Comparison of ENCODE assay signal across 11 cellular contexts in the genomic region with DNA sequence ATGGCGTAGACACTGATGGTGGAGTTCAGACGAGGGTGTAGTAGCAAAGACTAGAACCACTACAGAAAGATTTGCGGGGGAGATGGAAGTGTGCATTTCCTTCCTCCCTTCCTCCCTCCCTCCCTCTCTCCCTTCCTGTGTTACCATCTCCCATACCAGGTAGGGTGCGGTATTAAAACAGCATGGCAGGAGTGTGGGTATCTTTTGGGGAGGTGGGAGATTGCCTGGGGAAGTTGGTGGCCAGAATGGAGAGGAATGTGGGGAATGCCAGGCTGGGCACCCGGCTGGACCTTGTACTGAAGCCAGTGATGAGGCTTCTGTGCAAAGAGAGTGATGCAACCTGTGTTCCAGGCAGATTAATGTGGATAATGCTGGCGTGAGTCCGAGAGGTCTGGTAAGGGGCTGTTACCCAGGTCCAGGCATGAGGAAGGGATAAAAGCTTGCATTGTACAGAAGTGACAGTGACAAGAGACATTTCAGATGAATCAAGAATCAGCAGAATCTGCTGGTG. TPM values are rescaled to one million over a fixed set of nuclear protein-coding genes. Genes with fewer than 3 reads are reported as not detected.
A peak's percentile ranks its signal among the peaks of the same experiment; 100 is the strongest.
DNase-seq lines count a peak whose midpoint lies in the region; ATAC-seq and TF ChIP-seq lines count a peak whose summit lies in the region.
"Had no signal": no experiment of that assay in that cellular context is flagged by ENCODE, and none has a peak within 500 bp of the region (broad histone marks: within the 10 kb centered on the region; RNA-seq: fewer than 3 reads in every experiment).

No MANE protein-coding gene starts in this region.

- peak overlapping the region; percentile 57 for H3K4me3 Mint-ChIP-seq in CD8-positive, alpha-beta T cell

- POLR2A ChIA-PET in CD8-positive, alpha-beta T cell (lab: Charles Lee): interaction anchor here (2.0 kb wide), 1 partner anchor 31 kb away, joined by 25 read pairs; a partner anchor contains a TSS

- H3K27ac ChIP-seq in CD8-positive, alpha-beta T cell (ENCODE audit: low read depth, low read length): no peak overlapping the region
- H3K27ac ChIP-seq in body of pancreas (peak overlapping the region in 1 of 4 donors; percentile 30), neutrophil (peak overlapping the region; percentile 98)

- 53 to 64% methylated on average over 7 of the region's 7 CpGs for whole genome bisulfite sequencing in body of pancreas, 2 donors

- peaks cover 2% of the 10 kb centered on the region for H3K27me3 Mint-ChIP-seq in CD8-positive, alpha-beta T cell (ENCODE audit: low read depth)

- H3K27ac Mint-ChIP-seq in CD8-positive, alpha-beta T cell: peak overlapping the region; percentile 61

- no peaks in the 10 kb centered on the region for H3K36me3 Mint-ChIP-seq in CD8-positive, alpha-beta T cell

- in situ Hi-C loops in KBM-7 (cut with MboI; ENCODE audit: low pct_unique_long_range_greater_than_20kb, low sequenced_read_pairs): no loop called here

- no peaks in the 10 kb centered on the region for H3K27me3 ChIP-seq in CD8-positive, alpha-beta T cell (ENCODE audit: insufficient read depth, low read length)
- H3K27me3 ChIP-seq in body of pancreas (no peaks in the 10 kb centered on the region), neutrophil (no peaks in the 10 kb centered on the region)
- H3K27me3 ChIP-seq: stomach had no signal

- peaks cover 55% of the 10 kb centered on the region for H3K4me1 ChIP-seq in CD8-positive, alpha-beta T cell (ENCODE audit: insufficient read depth, low read length)
- H3K4me1 ChIP-seq in body of pancreas (peaks cover 20% of the 10 kb centered on the region), neutrophil (ENCODE audit: control insufficient read depth in 1 of 2, insufficient read depth in 1 of 2, low read depth in 1 of 2, low read length in 1 of 2) (peaks cover 67 to 79% of the 10 kb centered on the region in 2 experiments)

- peak overlapping the region; percentile 29 for H3K4me3 ChIP-seq in CD8-positive, alpha-beta T cell (ENCODE audit: low read depth, low read length)
- no peak overlapping the region for H3K4me3 ChIP-seq in body of pancreas
- H3K4me3 ChIP-seq in neutrophil (ENCODE audit: low read depth in 1 of 2, low read length in 1 of 2): peak overlapping the region; percentile 52 to 56
- H3K4me3 ChIP-seq: stomach had no signal

- H3K9me3 ChIP-seq in CD8-positive, alpha-beta T cell (ENCODE audit: low read length): no peaks in the 10 kb centered on the region
- H3K9me3 ChIP-seq in body of pancreas: no peaks in the 10 kb centered on the region
- H3K9me3 ChIP-seq in neutrophil: no peaks in the 10 kb centered on the region
- H3K9me3 ChIP-seq: stomach had no signal

- H3K9me3 Mint-ChIP-seq in CD8-positive, alpha-beta T cell: no peaks in the 10 kb centered on the region

- CTCF ChIA-PET in CD8-positive, alpha-beta T cell (lab: Charles Lee): interaction anchor here (2.6 kb wide), 1 partner anchor 184 kb away, joined by 8 read pairs; no protein-coding TSS in a partner anchor

- TF ChIP-seq CTCF in CD8-positive, alpha-beta T cell (IDR thresholded peaks at IDR 0.05): no peak
- TF ChIP-seq CTCF in body of pancreas (IDR thresholded peaks at IDR 0.05) (no peak), neutrophil (IDR thresholded peaks at IDR 0.05) (no peak)

- H3K4me1 Mint-ChIP-seq in CD8-positive, alpha-beta T cell (ENCODE audit: low read depth): peaks cover 66% of the 10 kb centered on the region

- TF ChIP-seq POLR2A in body of pancreas (IDR thresholded peaks at IDR 0.05): no peak

- ATAC-seq in CD8-positive, alpha-beta T cell: peak; percentile 39
- peak; percentile 66 for ATAC-seq in body of pancreas
- no peak for ATAC-seq in GM18502 (IDR thresholded peaks at IDR 0.05; ENCODE audit: poor library complexity, unreplicated experiment)

- DNase-seq in CD8-positive, alpha-beta T cell: no peak
- peak; percentile 56 for DNase-seq in KBM-7
- peak in 2 of 4 donors; percentile 32 to 51 for DNase-seq in body of pancreas
- DNase-seq in DMS153 treated with DMSO at 0.1 percent for 48 hours (lab: John Stamatoyannopoulos, UW; ENCODE audit: unreplicated experiment): no peak
- no peak for DNase-seq in stimulated activated naive CD4-positive, alpha-beta T cell treated with Interleukin-2 at 50 U/mL for 16 hours (lab: John Stamatoyannopoulos, UW)
- DNase-seq: cortex of kidney, MM.1S, NCI-H446, stomach had no signal

- intact Hi-C loops in CD8-positive, alpha-beta T cell (cut with DNase I, micrococcal nuclease): no loop called here
- intact Hi-C loops in body of pancreas (cut with DNase I): no loop called here

- H3K36me3 ChIP-seq in CD8-positive, alpha-beta T cell (ENCODE audit: insufficient read depth, low read length): no peaks in the 10 kb centered on the region
- H3K36me3 ChIP-seq in body of pancreas (replicated peaks in 1 of 2; ENCODE audit: insufficient read depth in 1 of 2, low read depth in 2 of 2): no peaks in the 10 kb centered on the region
- H3K36me3 ChIP-seq in neutrophil: no peaks in the 10 kb centered on the region
- H3K36me3 ChIP-seq: stomach had no signal

RNA-seq across cellular contexts. Expression of a gene that starts 30.3 kb away (rescaled TPM):
- 10 to 100 TPM; 57.8 to 60.5 TPM for total RNA-seq in CD8-positive, alpha-beta T cell
- total RNA-seq in body of pancreas: 10 to 100 TPM; 30.3 to 32.7 TPM

Comparison
In these comparisons a context has a peak if more than half of its experiments do, and no peak if none do; other contexts are left out.
1. H3K4me3 ChIP-seq: peak in CD8-positive, alpha-beta T cell (single experiment) and neutrophil (2 of 2); none in body of pancreas (0 of 2).